ENCODE assay signal across 1 cellular context in genomic region chr11:110296226-110297081, GRCh38.
A peak's percentile ranks its signal among the peaks of the same experiment; 100 is the strongest.
TF ChIP-seq lines count a peak whose summit lies in the region.

TSS of gene RDX (minus strand) at chr11:110296614. CDS start at chr11:110279692, 16,922 bp downstream.

TF ChIP-seq in K562, 482 proteins besides CTCF, POLR2A, EP300 and RAD21 (continued from another document and continues in another):
- TF ChIP-seq ETS1 (conservative IDR thresholded peaks at IDR 0.05; ENCODE audit: control insufficient read depth, low read depth, low read length): 0 out of 2 replicates have a peak, but pooled peaks have one; percentile 67
- peak; percentile 17 for TF ChIP-seq FUS (optimal IDR thresholded peaks at IDR 0.05; ENCODE audit: low read depth, low read length)
- TF ChIP-seq SFPQ (IDR thresholded peaks at IDR 0.05; ENCODE audit: low read depth, low read length): no peak
- no peak for TF ChIP-seq XRCC4 (IDR thresholded peaks at IDR 0.05; ENCODE audit: extremely low read depth, insufficient read depth, insufficient read length)
- TF ChIP-seq E2F1 (CRISPR knock-in tag; IDR thresholded peaks at IDR 0.05): no peak
- no peak for TF ChIP-seq ZEB2 (IDR thresholded peaks at IDR 0.05)
- no peak for TF ChIP-seq RFX1 (IDR thresholded peaks at IDR 0.05)
- no peak for TF ChIP-seq MAFK (IDR thresholded peaks at IDR 0.05; ENCODE audit: low read length)
- no peak for TF ChIP-seq PHTF2 (CRISPR knock-in tag; IDR thresholded peaks at IDR 0.05)
- no peak for TF ChIP-seq ASH1L (IDR thresholded peaks at IDR 0.05; ENCODE audit: borderline replicate concordance, low read depth, partially characterized antibody)
- TF ChIP-seq MED1 (CRISPR knock-in tag; IDR thresholded peaks at IDR 0.05; ENCODE audit: borderline replicate concordance): no peak
- no peak for TF ChIP-seq FOXJ2 (tag; IDR thresholded peaks at IDR 0.05)
- no peak for TF ChIP-seq ZNF408 (CRISPR knock-in tag; IDR thresholded peaks at IDR 0.05; ENCODE audit: low read depth)
- TF ChIP-seq REST (CRISPR knock-in tag; IDR thresholded peaks at IDR 0.05; ENCODE audit: low read depth): 0 out of 2 replicates have a peak, but pooled peaks have one; percentile 65
- TF ChIP-seq ZBED1 (IDR thresholded peaks at IDR 0.05): no peak
- no peak for TF ChIP-seq JUN (IDR thresholded peaks at IDR 0.05; ENCODE audit: borderline replicate concordance, low read depth, low read length)
- no peak for TF ChIP-seq JUN (CRISPR knock-in tag; IDR thresholded peaks at IDR 0.05; ENCODE audit: borderline replicate concordance)
- no peak for TF ChIP-seq PRPF4 (IDR thresholded peaks at IDR 0.05; ENCODE audit: insufficient read depth, low read depth, low read length, poor library complexity, severe bottlenecking)
- no peak for TF ChIP-seq CGGBP1 (CRISPR knock-in tag; IDR thresholded peaks at IDR 0.05)
- TF ChIP-seq BRF2 (IDR thresholded peaks at IDR 0.05; ENCODE audit: borderline replicate concordance, insufficient read depth, insufficient read length): no peak
- TF ChIP-seq POLR2H (tag; IDR thresholded peaks at IDR 0.05; ENCODE audit: low read depth): no peak
- TF ChIP-seq MBD2 (IDR thresholded peaks at IDR 0.05; ENCODE audit: borderline replicate concordance, low read depth): 0 out of 2 replicates have a peak, but pooled peaks have one; percentile 6
- TF ChIP-seq PHF8 (IDR thresholded peaks at IDR 0.05; ENCODE audit: borderline replicate concordance, low read length): peak; percentile 95; the same call in 1 of the 2 replicates
- TF ChIP-seq RREB1 (CRISPR knock-in tag; IDR thresholded peaks at IDR 0.05): peak; percentile 40; the same call in 1 of the 2 replicates
- no peak for TF ChIP-seq ZBTB49 (CRISPR knock-in tag; IDR thresholded peaks at IDR 0.05; ENCODE audit: borderline replicate concordance)
- TF ChIP-seq ZNF444 (CRISPR knock-in tag; IDR thresholded peaks at IDR 0.05): no peak
- TF ChIP-seq BRD4 (IDR thresholded peaks at IDR 0.05): no peak
- no peak for TF ChIP-seq HOXB6 (CRISPR knock-in tag; IDR thresholded peaks at IDR 0.05; ENCODE audit: borderline replicate concordance)
- TF ChIP-seq MAZ (CRISPR knock-in tag; conservative IDR thresholded peaks at IDR 0.05 in 1 of 2, IDR thresholded peaks at IDR 0.05 in 1 of 2): peak; percentile 31 to 79; a peak in 2 of 4 replicates
- TF ChIP-seq HNRNPLL (IDR thresholded peaks at IDR 0.05; ENCODE audit: low read depth, low read length, poor library complexity, severe bottlenecking): no peak
- TF ChIP-seq ZNF143 (CRISPR knock-in tag; IDR thresholded peaks at IDR 0.05): no peak
- no peak for TF ChIP-seq ELF4 (CRISPR knock-in tag; IDR thresholded peaks at IDR 0.05)
- no peak for TF ChIP-seq SMAD1 (IDR thresholded peaks at IDR 0.05; ENCODE audit: low read depth, low read length, partially characterized antibody)
- TF ChIP-seq RBM22 (IDR thresholded peaks at IDR 0.05; ENCODE audit: low read depth, low read length, poor library complexity, severe bottlenecking): no peak
- no peak for TF ChIP-seq MTA3 (IDR thresholded peaks at IDR 0.05; ENCODE audit: borderline replicate concordance)
- TF ChIP-seq HMBOX1 (IDR thresholded peaks at IDR 0.05): no peak
- TF ChIP-seq TBP (optimal IDR thresholded peaks at IDR 0.05; ENCODE audit: low read depth, low read length): peak; percentile 72
- no peak for TF ChIP-seq BDP1 (IDR thresholded peaks at IDR 0.05; ENCODE audit: insufficient read depth, insufficient read length)
- TF ChIP-seq MCM5 (IDR thresholded peaks at IDR 0.05; ENCODE audit: low read depth): no peak
- TF ChIP-seq ZNF354B (CRISPR knock-in tag; IDR thresholded peaks at IDR 0.05): no peak
- no peak for TF ChIP-seq BRD9 (IDR thresholded peaks at IDR 0.05; ENCODE audit: low read depth, partially characterized antibody)
